Comparison of ENCODE assay signal across 11 cellular contexts in genomic region chr10:28807760-28808613, GRCh38.
DNase-seq lines count a peak whose midpoint lies in the region; ATAC-seq, FAIRE-seq and TF ChIP-seq lines count a peak whose summit lies in the region.
"Had no signal": no experiment of that assay in that cellular context is flagged by ENCODE, and none has a peak within 500 bp of the region (broad histone marks: within the 10 kb centered on the region; RNA-seq: fewer than 3 reads in every experiment).

No MANE protein-coding gene starts in this region.

- peaks cover 60 to 100% (median 92%) of the 10 kb centered on the region in 10 experiments for H3K4me1 ChIP-seq in BLaER1 treated with 17β-estradiol and CSF1 and Interleukin-3, amounts not matched to agents 10 nM and 100 nM
- no peaks in the 10 kb centered on the region for H3K4me1 ChIP-seq in endothelial cell of umbilical vein (ENCODE audit: control insufficient read depth, extremely low read depth, insufficient read depth, low read length)

- H3K36me3 Mint-ChIP-seq in mesothelial cell of epicardium, result no peaks in the 10 kb centered on the region
- H3K36me3 Mint-ChIP-seq: activated naive CD4-positive, alpha-beta T cell treated with anti-CD3 and anti-CD28 coated beads, Interleukin-2, amount 50 U/mL, for 72 hours had no signal

- H3K9me3 Mint-ChIP-seq in mesothelial cell of epicardium, result no peaks in the 10 kb centered on the region
- H3K9me3 Mint-ChIP-seq: activated naive CD4-positive, alpha-beta T cell treated with anti-CD3 and anti-CD28 coated beads, Interleukin-2, amount 50 U/mL, for 72 hours had no signal

- dilution Hi-C loops in endothelial cell of umbilical vein (cut with MboI; ENCODE audit: extremely low pct_ligation_motif_present, low sequenced_read_pairs), result no loop called here

- no TSS peak for BruUV-seq in endothelial cell of umbilical vein (replicated peaks; lab: Mats Ljungman, UMichigan)

- TF ChIP-seq POLR2A in endothelial cell of umbilical vein (IDR thresholded peaks at IDR 0.05; ENCODE audit: low read depth, low read length), result no peak

- H3K27ac ChIP-seq in BLaER1 treated with 17β-estradiol and CSF1 and Interleukin-3, amounts not matched to agents 10 nM and 100 nM, result peak overlapping the region in 10 of 11 experiments; percentile 28 to 95 (median 91); a peak in 20 of 22 replicates
- H3K27ac ChIP-seq in endothelial cell of umbilical vein (ENCODE audit: insufficient read depth, low read depth, low read length), result no peak overlapping the region

- CTCF ChIA-PET in endothelial cell of umbilical vein (lab: Charles Lee), result no interaction called here

- H3K9me3 ChIP-seq in BLaER1 treated with 17β-estradiol and CSF1 and Interleukin-3, amounts not matched to agents 10 nM and 100 nM (replicated peaks in 1 of 11), result peaks cover 0 to 6% (median 0%) of the 10 kb centered on the region in 11 experiments; a peak in 4 of 22 replicates
- H3K9me3 ChIP-seq in endothelial cell of umbilical vein (replicated peaks; ENCODE audit: control insufficient read depth, insufficient read depth, low read length), result no peaks in the 10 kb centered on the region

- peak; percentile 5 for DNase-seq in Jurkat, Clone E6-1 (ENCODE audit: low read depth, low spot score)
- no peak for DNase-seq in endothelial cell of umbilical vein (ENCODE audit: low read depth, low spot score)
- no peak for DNase-seq in mesothelial cell of epicardium (ENCODE audit: low spot score in 2 of 2, unreplicated experiment in 2 of 2)
- no peak for DNase-seq in SW480 (ENCODE audit: low spot score)
- no peak for DNase-seq in ACHN
- DNase-seq in dermis blood vessel endothelial cell, result no peak
- DNase-seq: activated CD4-positive, alpha-beta T cell treated with anti-CD3 and anti-CD28 coated beads for 36 hours; NCI-H1092 treated with DMSO at 0.1 percent for 48 hours had no signal

- in situ Hi-C loops in ACHN (cut with HindIII; ENCODE audit: low pct_ligation_motif_present, low pct_unique_long_range_greater_than_20kb, low sequenced_read_pairs), result no loop called here

- POLR2A ChIA-PET in endothelial cell of umbilical vein (lab: Charles Lee), result no interaction called here

- H3K9me1 ChIP-seq in endothelial cell of umbilical vein (replicated peaks; ENCODE audit: control insufficient read depth, extremely low read depth, insufficient read depth, low read length), result no peaks in the 10 kb centered on the region

- peaks cover 76% of the 10 kb centered on the region for H3K4me1 Mint-ChIP-seq in mesothelial cell of epicardium

- no peaks in the 10 kb centered on the region for H3K79me2 ChIP-seq in endothelial cell of umbilical vein (ENCODE audit: control insufficient read depth, insufficient read depth, low read length)

- peak overlapping the region; percentile 5 for H3K4me3 Mint-ChIP-seq in mesothelial cell of epicardium
- H3K4me3 Mint-ChIP-seq: activated CD4-positive, alpha-beta T cell treated with anti-CD3 and anti-CD28 coated beads for 36 hours had no signal

- TF ChIP-seq CTCF in endothelial cell of umbilical vein (IDR thresholded peaks at IDR 0.05; ENCODE audit: extremely low read depth in 1 of 2, insufficient read depth in 1 of 2, low read depth in 1 of 2, low read length in 2 of 2) (no peak), mesothelial cell of epicardium (IDR thresholded peaks at IDR 0.05; ENCODE audit: unreplicated experiment) (no peak)

- H3K27me3 ChIP-seq in BLaER1 treated with 17β-estradiol and CSF1 and Interleukin-3, amounts not matched to agents 10 nM and 100 nM, result 0 out of 22 replicates have a peak, but pooled peaks cover 0 to 5% (median 0%) of the 10 kb centered on the region in 11 experiments
- H3K27me3 ChIP-seq in endothelial cell of umbilical vein (ENCODE audit: control insufficient read depth in 2 of 2, insufficient read depth in 2 of 2, low read length in 2 of 2), result peaks cover 16 to 22% of the 10 kb centered on the region in 2 experiments

- H3K9ac ChIP-seq in BLaER1 treated with 17β-estradiol and CSF1 and Interleukin-3, amounts not matched to agents 10 nM and 100 nM, result peak overlapping the region in 10 of 11 experiments; percentile 50 to 87 (median 79); a peak in 19 of 22 replicates
- H3K9ac ChIP-seq in endothelial cell of umbilical vein (replicated peaks; ENCODE audit: extremely low read depth, insufficient read depth, low read length), result no peak overlapping the region

- peak overlapping the region; percentile 83 to 97 (median 90) for H3K4me2 ChIP-seq in BLaER1 treated with 17β-estradiol and CSF1 and Interleukin-3, amounts not matched to agents 10 nM and 100 nM
- H3K4me2 ChIP-seq in endothelial cell of umbilical vein (ENCODE audit: insufficient read depth, low read length), result no peak overlapping the region

- intact Hi-C loops in endothelial cell of umbilical vein (cut with micrococcal nuclease), result loop anchor here (10.0 kb wide), 1 partner anchor 177 kb away; no protein-coding TSS in a partner anchor

- H3K4me3 ChIP-seq in BLaER1 treated with 17β-estradiol and CSF1 and Interleukin-3, amounts not matched to agents 10 nM and 100 nM, result peak overlapping the region; percentile 28 to 60 (median 44); a peak in 17 of 20 replicates
- H3K4me3 ChIP-seq in Jurkat, Clone E6-1 (ENCODE audit: low read length), result no peak overlapping the region
- no peak overlapping the region for H3K4me3 ChIP-seq in endothelial cell of umbilical vein (replicated peaks in 1 of 3; ENCODE audit: insufficient read depth in 1 of 3, low read depth in 1 of 3, low read length in 3 of 3)

- H3K27me3 Mint-ChIP-seq in mesothelial cell of epicardium (ENCODE audit: low read depth), result no peaks in the 10 kb centered on the region

- H3K27ac Mint-ChIP-seq in mesothelial cell of epicardium, result peak overlapping the region; percentile 96
- H3K27ac Mint-ChIP-seq: activated CD4-positive, alpha-beta T cell treated with anti-CD3 and anti-CD28 coated beads for 36 hours; activated naive CD4-positive, alpha-beta T cell treated with anti-CD3 and anti-CD28 coated beads, Interleukin-2, amount 50 U/mL, for 72 hours had no signal

- peak overlapping the region; percentile 38 for H2AFZ ChIP-seq in endothelial cell of umbilical vein (ENCODE audit: low read depth, low read length)

- ATAC-seq in GM21528 (IDR thresholded peaks at IDR 0.05; ENCODE audit: low FRiP score, unreplicated experiment), result no peak
- ATAC-seq: activated CD4-positive, alpha-beta T cell treated with anti-CD3 and anti-CD28 coated beads for 36 hours; activated naive CD4-positive, alpha-beta T cell treated with anti-CD3 and anti-CD28 coated beads, Interleukin-2, amount 50 U/mL, for 72 hours had no signal

- no peak for FAIRE-seq in endothelial cell of umbilical vein (lab: Jason Lieb, UNC)

- no peaks in the 10 kb centered on the region for H4K20me1 ChIP-seq in BLaER1 treated with 17β-estradiol and CSF1 and Interleukin-3, amounts not matched to agents 10 nM and 100 nM
- H4K20me1 ChIP-seq in endothelial cell of umbilical vein (replicated peaks; ENCODE audit: control insufficient read depth, extremely low read depth, insufficient read depth, low read length), result no peaks in the 10 kb centered on the region

- no peaks in the 10 kb centered on the region for H3K36me3 ChIP-seq in BLaER1 treated with 17β-estradiol and CSF1 and Interleukin-3, amounts not matched to agents 10 nM and 100 nM
- no peaks in the 10 kb centered on the region for H3K36me3 ChIP-seq in endothelial cell of umbilical vein (ENCODE audit: control insufficient read depth in 2 of 2, extremely low read depth in 1 of 2, insufficient read depth in 2 of 2, low read length in 2 of 2)

TF ChIP-seq in endothelial cell of umbilical vein, 7 proteins besides CTCF, POLR2A, EP300 and RAD21:
- TF ChIP-seq MYC (IDR thresholded peaks at IDR 0.05; ENCODE audit: low read depth, low read length) (no peak), JUN (IDR thresholded peaks at IDR 0.05; ENCODE audit: borderline replicate concordance, insufficient read depth, insufficient read length, low read depth) (no peak), POLR2AphosphoS5 (IDR thresholded peaks at IDR 0.05; ENCODE audit: insufficient read depth, low read depth, low read length) (no peak), GATA2 (IDR thresholded peaks at IDR 0.05; ENCODE audit: insufficient read depth, insufficient read length, low read depth, low read length) (no peak), EZH2 (IDR thresholded peaks at IDR 0.05; ENCODE audit: borderline replicate concordance, low read depth, low read length, severe bottlenecking) (peak; percentile 8)

Comparison
In these comparisons a context has a peak if more than half of its experiments do, and no peak if none do; other contexts are left out.
1. H3K4me3 ChIP-seq: peak in BLaER1 treated with 17β-estradiol and CSF1 and Interleukin-3, amounts not matched to agents 10 nM and 100 nM (10 of 10); none in Jurkat, Clone E6-1 (single experiment) and endothelial cell of umbilical vein (0 of 3).